10 cellular contexts compared by ENCODE assay signal in the genomic region with DNA sequence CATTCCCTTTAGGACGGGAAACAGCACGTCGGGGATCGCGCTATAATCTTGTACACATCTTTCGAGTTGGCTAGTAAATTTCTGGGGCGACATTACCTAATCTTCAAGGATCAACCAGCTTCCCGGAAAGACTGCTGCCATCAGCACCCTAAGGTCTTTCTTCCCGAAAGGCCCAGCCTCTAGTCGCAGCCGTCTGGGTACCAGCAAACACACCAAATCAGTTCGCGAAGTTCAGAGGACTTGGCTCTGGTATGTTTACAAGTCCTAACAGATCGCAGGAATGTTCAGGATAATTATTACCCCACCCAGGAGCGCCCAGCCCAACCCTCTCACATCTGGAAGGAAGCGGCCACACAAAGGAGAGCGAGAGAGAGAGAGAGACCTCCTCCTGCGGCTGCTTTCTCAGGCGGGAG.
DNase-seq lines count a peak whose midpoint lies in the region; ATAC-seq and TF ChIP-seq lines count a peak whose summit lies in the region.
"Had no signal": no experiment of that assay in that cellular context is flagged by ENCODE, and none has a peak within 500 bp of the region (broad histone marks: within the 10 kb centered on the region; RNA-seq: fewer than 3 reads in every experiment).

No MANE protein-coding gene starts in this region.

- TF ChIP-seq CTCF in cardiac muscle cell (IDR thresholded peaks at IDR 0.05; ENCODE audit: low read depth, low read length) (no peak), neural crest cell (conservative IDR thresholded peaks at IDR 0.05) (no peak)

- H3K4me3 ChIP-seq in SJSA1 (no peak overlapping the region), cardiac muscle cell (peak overlapping the region; percentile 75)
- H3K4me3 ChIP-seq in naive thymus-derived CD4-positive, alpha-beta T cell (ENCODE audit: low read length): no peak overlapping the region

- intact Hi-C loops in naive thymus-derived CD4-positive, alpha-beta T cell (cut with micrococcal nuclease): no loop called here

- CTCF ChIA-PET in naive thymus-derived CD4-positive, alpha-beta T cell (lab: Charles Lee): no interaction called here

- H3K9me3 Mint-ChIP-seq in neural crest cell: no peaks in the 10 kb centered on the region
- peaks cover 0 to 4% (median 0%) of the 10 kb centered on the region in 11 donors for H3K9me3 Mint-ChIP-seq in naive thymus-derived CD4-positive, alpha-beta T cell
- H3K9me3 Mint-ChIP-seq: central memory CD8-positive, alpha-beta T cell had no signal

- POLR2A ChIA-PET in naive thymus-derived CD4-positive, alpha-beta T cell (lab: Charles Lee): no interaction called here

- DNase-seq in CD1c-positive myeloid dendritic cell (ENCODE audit: extremely low spot score) (peak; percentile 12), SJSA1 (ENCODE audit: low read depth in 1 of 2, low spot score in 2 of 2) (peak; percentile 23 to 46), cardiac muscle cell (ENCODE audit: low read depth in 1 of 2, low spot score in 1 of 2) (peak in 1 of 2 donors; percentile 21), neural crest cell (ENCODE audit: low read depth, low spot score) (peak; percentile 2), NCI-H1930 (lab: John Stamatoyannopoulos, UW) (no peak), RKO (ENCODE audit: low spot score) (no peak)
- DNase-seq in stimulated activated CD8-positive, alpha-beta memory T cell treated with anti-CD3 and anti-CD28 coated beads, Interleukin-4, amount 100 ng/mL, for 48 hours: no peak
- DNase-seq in naive thymus-derived CD4-positive, alpha-beta T cell: no peak
- DNase-seq: NCI-H1436 had no signal

- H3K27ac ChIP-seq in SJSA1 (no peak overlapping the region), cardiac muscle cell (no peak overlapping the region)
- H3K27ac ChIP-seq in naive thymus-derived CD4-positive, alpha-beta T cell (ENCODE audit: low read depth, low read length): no peak overlapping the region

- H3K4me3 Mint-ChIP-seq in neural crest cell: peak overlapping the region; percentile 95
- H3K4me3 Mint-ChIP-seq in naive thymus-derived CD4-positive, alpha-beta T cell: peak overlapping the region in 4 of 10 donors; percentile 12 to 64 (median 42)
- H3K4me3 Mint-ChIP-seq: central memory CD8-positive, alpha-beta T cell had no signal

- H3K4me1 ChIP-seq in SJSA1 (replicated peaks) (no peaks in the 10 kb centered on the region), cardiac muscle cell (ENCODE audit: low read depth) (peaks cover 17% of the 10 kb centered on the region)
- H3K4me1 ChIP-seq in naive thymus-derived CD4-positive, alpha-beta T cell (ENCODE audit: control insufficient read depth in 2 of 2, insufficient read depth in 2 of 2, low read length in 2 of 2): no peaks in the 10 kb centered on the region

- peaks cover 30% of the 10 kb centered on the region for H3K27me3 ChIP-seq in SJSA1 (replicated peaks)
- H3K27me3 ChIP-seq in cardiac muscle cell: peaks cover 5% of the 10 kb centered on the region
- no peaks in the 10 kb centered on the region for H3K27me3 ChIP-seq in naive thymus-derived CD4-positive, alpha-beta T cell (ENCODE audit: control insufficient read depth in 2 of 2, insufficient read depth in 2 of 2, low read length in 2 of 2)

- ATAC-seq in naive thymus-derived CD4-positive, alpha-beta T cell: no peak

- no peaks in the 10 kb centered on the region for H3K36me3 Mint-ChIP-seq in neural crest cell (ENCODE audit: low read depth)
- no peaks in the 10 kb centered on the region for H3K36me3 Mint-ChIP-seq in naive thymus-derived CD4-positive, alpha-beta T cell

- H3K27me3 Mint-ChIP-seq in neural crest cell (ENCODE audit: low read depth): peaks cover 41% of the 10 kb centered on the region
- H3K27me3 Mint-ChIP-seq in naive thymus-derived CD4-positive, alpha-beta T cell: peaks cover 39 to 46% (median 40%) of the 10 kb centered on the region in 5 donors

- H3K9me3 ChIP-seq in SJSA1 (replicated peaks): no peaks in the 10 kb centered on the region
- no peaks in the 10 kb centered on the region for H3K9me3 ChIP-seq in cardiac muscle cell (ENCODE audit: low read depth)
- no peaks in the 10 kb centered on the region for H3K9me3 ChIP-seq in naive thymus-derived CD4-positive, alpha-beta T cell (ENCODE audit: control insufficient read depth in 2 of 3, low read length in 3 of 3)

- H3K27ac Mint-ChIP-seq in neural crest cell (ENCODE audit: unreplicated experiment): no peak overlapping the region
- H3K27ac Mint-ChIP-seq in naive thymus-derived CD4-positive, alpha-beta T cell: no peak overlapping the region

- H3K36me3 ChIP-seq in SJSA1 (no peaks in the 10 kb centered on the region), cardiac muscle cell (no peaks in the 10 kb centered on the region)
- no peaks in the 10 kb centered on the region for H3K36me3 ChIP-seq in naive thymus-derived CD4-positive, alpha-beta T cell (ENCODE audit: control insufficient read depth in 2 of 3, insufficient read depth in 3 of 3, low read length in 3 of 3)

- peaks cover 16% of the 10 kb centered on the region for H3K4me1 Mint-ChIP-seq in neural crest cell
- H3K4me1 Mint-ChIP-seq in naive thymus-derived CD4-positive, alpha-beta T cell: peaks cover 0 to 17% (median 10%) of the 10 kb centered on the region in 7 donors

Comparison
In these comparisons a context has a peak if more than half of its experiments do, and no peak if none do; other contexts are left out.
1. DNase-seq: peak in CD1c-positive myeloid dendritic cell (single experiment), SJSA1 (2 of 2) and neural crest cell (single experiment); none in stimulated activated CD8-positive, alpha-beta memory T cell treated with anti-CD3 and anti-CD28 coated beads, Interleukin-4, amount 100 ng/mL, for 48 hours (single experiment), naive thymus-derived CD4-positive, alpha-beta T cell (0 of 9), NCI-H1930 (0 of 2) and RKO (single experiment).